Comparison of ENCODE assay signal across 8 cellular contexts in the genomic region with DNA sequence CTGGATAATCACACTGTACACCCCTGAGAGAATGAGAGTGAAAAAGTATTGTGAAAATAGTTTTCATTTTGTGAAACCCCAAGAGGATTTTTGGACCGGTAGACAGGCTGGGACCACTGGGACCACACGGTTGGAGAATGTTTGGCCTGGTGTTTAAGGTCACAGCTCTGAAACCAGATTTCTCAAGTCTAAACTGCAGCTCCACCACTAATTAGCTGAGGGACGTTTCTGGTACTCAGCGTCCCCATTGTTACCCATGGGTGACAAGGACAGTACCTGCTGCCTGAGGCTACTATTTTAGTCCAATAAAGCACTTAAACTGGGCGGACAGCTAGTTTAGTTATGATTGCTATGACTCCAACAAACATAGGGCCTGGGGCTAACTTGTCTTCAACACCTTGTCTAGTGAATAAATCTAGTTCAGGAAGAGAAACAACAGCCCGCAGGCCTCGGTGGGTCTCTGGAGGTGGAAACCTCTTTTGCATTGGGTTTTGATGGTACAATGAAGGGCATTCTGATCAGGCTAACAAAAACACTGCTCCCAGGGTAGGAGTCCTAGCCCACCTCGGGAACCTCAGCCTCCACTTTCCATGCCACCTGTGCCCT. TPM values are rescaled to one million over a fixed set of nuclear protein-coding genes. Genes with fewer than 3 reads are reported as not detected.
DNase-seq lines count a peak whose midpoint lies in the region; ATAC-seq, FAIRE-seq and TF ChIP-seq lines count a peak whose summit lies in the region.

No MANE protein-coding gene starts in this region.

- peak overlapping the region; percentile 6; the same call in 1 of the 2 replicates for H3K4me2 ChIP-seq in GM12878 (ENCODE audit: control insufficient read depth, insufficient read depth)
- H3K4me2 ChIP-seq in mesenchymal stem cell (ENCODE audit: low read length, poor library complexity, severe bottlenecking), result peak overlapping the region; percentile 77

- TF ChIP-seq POLR2A in GM12878 (IDR thresholded peaks at IDR 0.05; ENCODE audit: low read depth, low read length) (no peak), uterus (IDR thresholded peaks at IDR 0.05) (no peak)

- H3K36me3 ChIP-seq in GM12878 (ENCODE audit: control insufficient read depth in 2 of 2, insufficient read depth in 2 of 2, low read length in 1 of 2) (peaks cover 4 to 7% of the 10 kb centered on the region in 2 experiments; a peak in 3 of 4 replicates), mesenchymal stem cell (ENCODE audit: control insufficient read depth in 1 of 2, insufficient read depth in 2 of 2, low read depth in 1 of 2, low read length in 2 of 2) (peaks cover 16 to 23% of the 10 kb centered on the region in 2 experiments), uterus (no peaks in the 10 kb centered on the region)

- no peaks in the 10 kb centered on the region for H3K27me3 Mint-ChIP-seq in activated naive CD4-positive, alpha-beta T cell treated with anti-CD3 and anti-CD28 coated beads, Interleukin-2, amount 50 U/mL, for 24 hours

- H3K36me3 Mint-ChIP-seq in activated naive CD4-positive, alpha-beta T cell treated with anti-CD3 and anti-CD28 coated beads, Interleukin-2, amount 50 U/mL, for 24 hours, result peaks cover 9% of the 10 kb centered on the region

- no peaks in the 10 kb centered on the region for H3K9me3 Mint-ChIP-seq in activated naive CD4-positive, alpha-beta T cell treated with anti-CD3 and anti-CD28 coated beads, Interleukin-2, amount 50 U/mL, for 24 hours

- H3K27ac ChIP-seq in GM12878 (ENCODE audit: control insufficient read depth, insufficient read depth) (peak overlapping the region; percentile 79), mesenchymal stem cell (ENCODE audit: low read length, poor library complexity, severe bottlenecking) (peak overlapping the region; percentile 77), uterus (peak overlapping the region; percentile 96 to 98)

- H2BK5ac ChIP-seq in mesenchymal stem cell (ENCODE audit: low read depth, low read length, poor library complexity, severe bottlenecking), result no peak overlapping the region

- TSS peak; percentile 94 for BruUV-seq in GM12878 (replicated peaks; lab: Mats Ljungman, UMichigan)

- peak overlapping the region; percentile 91 for H3K4me3 Mint-ChIP-seq in activated naive CD4-positive, alpha-beta T cell treated with anti-CD3 and anti-CD28 coated beads, Interleukin-2, amount 50 U/mL, for 24 hours

- H4K20me1 ChIP-seq in GM12878 (ENCODE audit: control insufficient read depth, insufficient read depth), result no peaks in the 10 kb centered on the region

- intact Hi-C loops in GM12878 (cut with micrococcal nuclease; ENCODE audit: unreplicated experiment) (loop anchor here (2.0 to 5.0 kb wide), 2 partner anchors 130 to 251 kb away; a partner anchor contains a TSS), uterus (cut with DNase I; ENCODE audit: low total_unique reads) (no loop called here)

- in situ Hi-C loops in GM12878 (cut with MboI), result no loop called here

- H3K4me3 ChIP-seq in GM12878 (peak overlapping the region; percentile 50; the same call in 1 of the 2 replicates), mesenchymal stem cell (ENCODE audit: insufficient read depth in 1 of 2, low read depth in 1 of 2, low read length in 2 of 2) (peak overlapping the region; percentile 85 to 93), uterus (peak overlapping the region; percentile 69 to 90)

- 37% methylated on average over 8 of the region's 8 CpGs for WGBS in GM12878 (ENCODE audit: insufficient coverage, insufficient replicate concordance, low lambda C conversion rate, missing lambda C conversion rate)
- WGBS in mesenchymal stem cell, result 81% methylated on average over 5 of the region's 8 CpGs

- TF ChIP-seq CTCF in GM12878 (IDR thresholded peaks at IDR 0.05 in 2 of 3, conservative IDR thresholded peaks at IDR 0.05 in 1 of 3; ENCODE audit: control insufficient read depth in 2 of 3, extremely low read depth in 1 of 3, insufficient read depth in 1 of 3, low read depth in 3 of 3, low read length in 3 of 3) (no peak), uterus (IDR thresholded peaks at IDR 0.05) (no peak)

- H3K4me1 Mint-ChIP-seq in activated naive CD4-positive, alpha-beta T cell treated with anti-CD3 and anti-CD28 coated beads, Interleukin-2, amount 50 U/mL, for 24 hours, result peaks cover 19% of the 10 kb centered on the region

- RAD21 ChIA-PET in GM12878 (lab: Charles Lee; ENCODE audit: unreplicated experiment), result interaction anchor here (1.0 to 2.4 kb wide), 3 partner anchors 14 to 42 kb away, joined by 3 to 9 read pairs (median 6); a partner anchor contains a TSS

- no peak for TF ChIP-seq RAD21 in GM12878 (IDR thresholded peaks at IDR 0.05; ENCODE audit: insufficient read depth, low read depth, low read length)

- SMC1A ChIA-PET in GM12878 (lab: Charles Lee; ENCODE audit: uncharacterized antibody, unreplicated experiment), result interaction anchor here (1.3 to 1.6 kb wide), 2 partner anchors 14 to 152 kb away, joined by 3 to 6 read pairs; no protein-coding TSS in a partner anchor

- H2AFZ ChIP-seq in GM12878 (ENCODE audit: control insufficient read depth, low read depth, low read length), result peak overlapping the region; percentile 4
- peak overlapping the region; percentile 69 for H2AFZ ChIP-seq in mesenchymal stem cell (ENCODE audit: low read depth, low read length)

- H3K14ac ChIP-seq in mesenchymal stem cell (ENCODE audit: low read length in 2 of 2), result no peak overlapping the region

- H4K91ac ChIP-seq in mesenchymal stem cell (ENCODE audit: low read length), result peak overlapping the region; percentile 89

- ATAC-seq in GM12878 (peak; percentile 58), HG03159 (IDR thresholded peaks at IDR 0.05; ENCODE audit: unreplicated experiment) (no peak)

- H3K9me3 ChIP-seq in GM12878 (replicated peaks; ENCODE audit: control insufficient read depth, insufficient read depth, low read length), result no peaks in the 10 kb centered on the region
- H3K9me3 ChIP-seq in mesenchymal stem cell (ENCODE audit: control insufficient read depth, low read length), result no peaks in the 10 kb centered on the region
- H3K9me3 ChIP-seq in uterus, result no peaks in the 10 kb centered on the region

- no peak overlapping the region for H2BK15ac ChIP-seq in mesenchymal stem cell (ENCODE audit: low read depth, poor library complexity, severe bottlenecking)

- no peak overlapping the region for H3K23ac ChIP-seq in mesenchymal stem cell (ENCODE audit: low read length in 2 of 2)

- peak overlapping the region; percentile 64 to 97 for H3K4ac ChIP-seq in mesenchymal stem cell (ENCODE audit: low read depth in 1 of 2, low read length in 2 of 2)

- H2BK12ac ChIP-seq in mesenchymal stem cell (ENCODE audit: low read length in 2 of 2), result no peak overlapping the region

- peaks cover 3% of the 10 kb centered on the region for H3K79me1 ChIP-seq in mesenchymal stem cell (replicated peaks; ENCODE audit: low read length, poor library complexity, severe bottlenecking)

- H3K4me1 ChIP-seq in GM12878 (ENCODE audit: control insufficient read depth, insufficient read depth, low read length), result no peaks in the 10 kb centered on the region
- peaks cover 2% of the 10 kb centered on the region for H3K4me1 ChIP-seq in mesenchymal stem cell (ENCODE audit: control insufficient read depth, insufficient read depth, low read depth, low read length)
- H3K4me1 ChIP-seq in uterus, result peaks cover 0 to 4% of the 10 kb centered on the region in 2 donors

- FAIRE-seq in GM12878 (lab: Jason Lieb, UNC), result peak; percentile 47

- peak overlapping the region; percentile 98 for H3K27ac Mint-ChIP-seq in activated naive CD4-positive, alpha-beta T cell treated with anti-CD3 and anti-CD28 coated beads, Interleukin-2, amount 50 U/mL, for 24 hours

- CTCF ChIA-PET in GM12878 (lab: Yijun Ruan, JAX), result interaction anchor here (1.0 kb wide), 2 partner anchors 14 to 130 kb away, joined by 4 to 5 read pairs; a partner anchor contains a TSS

- H4K8ac ChIP-seq in mesenchymal stem cell (ENCODE audit: low read length), result peak overlapping the region; percentile 90

- peaks cover 16% of the 10 kb centered on the region for H3K79me2 ChIP-seq in GM12878 (ENCODE audit: control insufficient read depth, insufficient read depth, low read length)

- H3K9ac ChIP-seq in GM12878 (ENCODE audit: control insufficient read depth, insufficient read depth, low read length), result peak overlapping the region; percentile 33
- peak overlapping the region; percentile 100 for H3K9ac ChIP-seq in mesenchymal stem cell (ENCODE audit: low read length)

- H2BK120ac ChIP-seq in mesenchymal stem cell (ENCODE audit: low read depth, low read length), result peak overlapping the region; percentile 19

- peak overlapping the region; percentile 36 for H2AK5ac ChIP-seq in mesenchymal stem cell (ENCODE audit: low read length, severe bottlenecking)

- POLR2A ChIA-PET in GM12878 (lab: Charles Lee), result interaction anchor here (0.6 to 2.7 kb wide), 7 partner anchors 14 to 1453 kb away, joined by 3 to 29 read pairs (median 4); a partner anchor contains a TSS

- H3K27me3 ChIP-seq in GM12878 (replicated peaks in 1 of 2; ENCODE audit: control insufficient read depth in 2 of 2, insufficient read depth in 2 of 2, low read length in 1 of 2) (no peaks in the 10 kb centered on the region), mesenchymal stem cell (ENCODE audit: control insufficient read depth in 1 of 2, insufficient read depth in 1 of 2, low read length in 2 of 2) (peaks cover 0 to 30% of the 10 kb centered on the region in 2 experiments), uterus (no peaks in the 10 kb centered on the region)

- DNase-seq in activated naive CD4-positive, alpha-beta T cell treated with Interleukin-2 at 50 U/mL for 16 hours, result no peak
- DNase-seq in GM12878 (ENCODE audit: low read depth, low spot score) (no peak), mesenchymal stem cell (no peak), uterus (no peak), DMS 273 treated with DMSO at 0.1 percent for 48 hours (lab: John Stamatoyannopoulos, UW) (no peak), DMS79 treated with DMSO at 0.1 percent for 48 hours (lab: John Stamatoyannopoulos, UW) (no peak)

- TF ChIP-seq EP300 in GM12878 (IDR thresholded peaks at IDR 0.05; ENCODE audit: borderline replicate concordance in 1 of 2, control insufficient read depth in 1 of 2, low read depth in 2 of 2, low read length in 2 of 2), result no peak

- H3K18ac ChIP-seq in mesenchymal stem cell (ENCODE audit: low read depth in 1 of 2, low read length in 2 of 2), result peak overlapping the region; percentile 48 to 70

RNA-seq across cellular contexts. Expression of a gene that starts 0.5 kb away (rescaled TPM):
- total RNA-seq in GM12878 (2013; cell fraction: nucleolus; rRNA removed), result 57.1 and 66.4 TPM in 2 replicates
- total RNA-seq in GM12878 (2014; rRNA removed) (15.8 and 20.0 TPM in 2 replicates), GM12878 (2014; rRNA removed; fragmentation: Illumina TruSeq; extraction: Trizol) (13.1 and 14.6 TPM in 2 replicates), GM12878 (2021) (37.5 and 42.3 TPM in 2 replicates), uterus (100 to 1,000 TPM in 3 of 4 donors, 10 to 100 TPM in 1; 53.2 to 181 (median 135) TPM)
- polyA plus RNA-seq in GM12878 (2011; ENCODE audit: low read depth), result 22.8 TPM
- polyA plus RNA-seq in GM12878 (2011; rRNA removed) (9.1 and 24.7 TPM in 2 replicates), GM12878 (2014; fragmentation: Illumina TruSeq; extraction: Trizol) (19.9 and 21.0 TPM in 2 replicates), GM12878 (2014; fragmentation: Nextera tagmentation; extraction: Ambion mirVana) (1 to 10 TPM; 3.3 to 5.9 TPM), GM12878 (2014; rRNA removed) (21.8 and 25.1 TPM in 2 replicates), GM12878 (2016; fragmentation: Nextera tagmentation; extraction: Ambion mirVana) (10 to 100 TPM; 42.5 to 44.0 TPM)
- 18.6 and 21.9 TPM in 2 replicates for polyA plus RNA-seq in GM12878 (2011; cell fraction: cytosol; rRNA removed)
- polyA plus RNA-seq in GM12878 (2011; cell fraction: nucleus; rRNA removed), result 79.1 and 80.0 TPM in 2 replicates
- polyA plus RNA-seq in GM12878 (2012), result 43.0 and 52.9 TPM in 2 replicates
- 50.6 and 62.9 TPM in 2 replicates for polyA minus RNA-seq in GM12878 (2011; rRNA and poly(A)+ RNA removed)
- polyA minus RNA-seq in GM12878 (2011; cell fraction: cytosol; rRNA and poly(A)+ RNA removed), result 19.5 and 23.9 TPM in 2 replicates
- 31.4 and 64.7 TPM in 2 replicates for polyA minus RNA-seq in GM12878 (2011; cell fraction: nucleus; rRNA and poly(A)+ RNA removed)
- polyA plus RNA-seq in mesenchymal stem cell (2013, experiment 1 of 2), result 33.1 TPM
- polyA plus RNA-seq in mesenchymal stem cell (2013, experiment 2 of 2), result 33.0 TPM

RNA-seq across cellular contexts. Expression of a gene that starts 13.8 kb away (rescaled TPM):
- total RNA-seq in GM12878 (2013; cell fraction: nucleolus; rRNA removed), result 48.3 and 52.2 TPM in 2 replicates
- total RNA-seq in GM12878 (2014; rRNA removed), result 45.6 and 45.7 TPM in 2 replicates
- total RNA-seq in GM12878 (2014; rRNA removed; fragmentation: Illumina TruSeq; extraction: Trizol), result 32.0 and 32.1 TPM in 2 replicates
- 63.5 and 64.5 TPM in 2 replicates for total RNA-seq in GM12878 (2021)
- 42.8 TPM for polyA plus RNA-seq in GM12878 (2011; ENCODE audit: low read depth)
- polyA plus RNA-seq in GM12878 (2011; rRNA removed), result 36.5 and 75.1 TPM in 2 replicates
- polyA plus RNA-seq in GM12878 (2011; cell fraction: cytosol; rRNA removed), result 92.7 and 112 TPM in 2 replicates
- 278 and 292 TPM in 2 replicates for polyA plus RNA-seq in GM12878 (2011; cell fraction: nucleus; rRNA removed)
- 54.4 and 59.2 TPM in 2 replicates for polyA plus RNA-seq in GM12878 (2012)
- 41.4 and 50.7 TPM in 2 replicates for polyA plus RNA-seq in GM12878 (2014; fragmentation: Illumina TruSeq; extraction: Trizol)
- polyA plus RNA-seq in GM12878 (2014; fragmentation: Nextera tagmentation; extraction: Ambion mirVana), result 1 to 10 TPM; 2.4 to 4.1 TPM
- 57.1 and 64.1 TPM in 2 replicates for polyA plus RNA-seq in GM12878 (2014; rRNA removed)
- polyA plus RNA-seq in GM12878 (2016; fragmentation: Nextera tagmentation; extraction: Ambion mirVana), result 10 to 100 TPM; 43.7 to 52.7 TPM
- 83.6 and 118 TPM in 2 replicates for polyA minus RNA-seq in GM12878 (2011; rRNA and poly(A)+ RNA removed)
- polyA minus RNA-seq in GM12878 (2011; cell fraction: cytosol; rRNA and poly(A)+ RNA removed), result 46.0 and 50.3 TPM in 2 replicates
- polyA minus RNA-seq in GM12878 (2011; cell fraction: nucleus; rRNA and poly(A)+ RNA removed), result 40.9 and 54.2 TPM in 2 replicates
- 82.5 TPM for polyA plus RNA-seq in mesenchymal stem cell (2013, experiment 1 of 2)
- 79.5 TPM for polyA plus RNA-seq in mesenchymal stem cell (2013, experiment 2 of 2)
- 10 to 100 TPM; 23.2 to 80.5 (median 74.3) TPM for total RNA-seq in uterus

RNA-seq across cellular contexts. Expression of a gene that starts 38.7 kb away (rescaled TPM):
- 132 and 146 TPM in 2 replicates for total RNA-seq in GM12878 (2013; cell fraction: nucleolus; rRNA removed)
- 228 and 255 TPM in 2 replicates for total RNA-seq in GM12878 (2014; rRNA removed)
- 60.1 and 64.7 TPM in 2 replicates for total RNA-seq in GM12878 (2014; rRNA removed; fragmentation: Illumina TruSeq; extraction: Trizol)
- 296 and 314 TPM in 2 replicates for total RNA-seq in GM12878 (2021)
- 130 TPM for polyA plus RNA-seq in GM12878 (2011; ENCODE audit: low read depth)
- polyA plus RNA-seq in GM12878 (2011; rRNA removed), result 96.5 and 271 TPM in 2 replicates
- polyA plus RNA-seq in GM12878 (2011; cell fraction: cytosol; rRNA removed), result 291 and 337 TPM in 2 replicates
- 336 and 470 TPM in 2 replicates for polyA plus RNA-seq in GM12878 (2011; cell fraction: nucleus; rRNA removed)
- 161 and 179 TPM in 2 replicates for polyA plus RNA-seq in GM12878 (2012)
- polyA plus RNA-seq in GM12878 (2014; fragmentation: Illumina TruSeq; extraction: Trizol), result 121 and 180 TPM in 2 replicates
- 10 to 100 TPM; 60.4 to 79.9 TPM for polyA plus RNA-seq in GM12878 (2014; fragmentation: Nextera tagmentation; extraction: Ambion mirVana)
- polyA plus RNA-seq in GM12878 (2014; rRNA removed), result 225 and 247 TPM in 2 replicates
- polyA plus RNA-seq in GM12878 (2016; fragmentation: Nextera tagmentation; extraction: Ambion mirVana), result 100 to 1,000 TPM; 208 to 229 TPM
- polyA minus RNA-seq in GM12878 (2011; rRNA and poly(A)+ RNA removed), result 354 and 380 TPM in 2 replicates
- polyA minus RNA-seq in GM12878 (2011; cell fraction: cytosol; rRNA and poly(A)+ RNA removed), result 111 and 133 TPM in 2 replicates
- polyA minus RNA-seq in GM12878 (2011; cell fraction: nucleus; rRNA and poly(A)+ RNA removed), result 65.5 and 116 TPM in 2 replicates
- polyA plus RNA-seq in mesenchymal stem cell (2013, experiment 1 of 2), result 135 TPM
- 128 TPM for polyA plus RNA-seq in mesenchymal stem cell (2013, experiment 2 of 2)
- total RNA-seq in uterus, result 100 to 1,000 TPM in 3 of 4 donors, 10 to 100 TPM in 1; 72.9 to 187 (median 149) TPM
